13 cellular contexts compared by ENCODE assay signal in the genomic region with DNA sequence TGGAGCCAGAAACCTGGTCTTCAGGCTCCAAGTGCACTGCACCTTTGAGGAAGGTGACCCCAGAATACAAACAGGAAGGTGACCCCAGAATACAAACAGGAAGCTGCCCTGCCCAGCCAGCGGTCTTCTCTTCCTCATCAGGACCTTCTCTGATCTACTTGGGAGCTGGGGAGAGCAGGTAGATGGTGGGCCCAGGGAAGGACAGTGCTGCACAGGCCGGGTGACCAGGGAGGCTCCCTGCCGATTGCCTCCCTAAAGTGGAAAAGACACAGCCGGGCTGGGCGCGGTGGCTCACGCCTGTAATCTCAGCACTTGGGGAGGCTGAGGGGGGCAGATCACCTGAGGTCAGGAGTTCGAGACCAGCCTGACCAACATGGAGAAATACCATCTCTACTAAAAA.
DNase-seq lines count a peak whose midpoint lies in the region; ATAC-seq and TF ChIP-seq lines count a peak whose summit lies in the region.
"Had no signal": no experiment of that assay in that cellular context is flagged by ENCODE, and none has a peak within 500 bp of the region (broad histone marks: within the 10 kb centered on the region; RNA-seq: fewer than 3 reads in every experiment).

No MANE protein-coding gene starts in this region.

- H3K4me3 ChIP-seq in right atrium auricular region (no peak overlapping the region), lower lobe of right lung (no peak overlapping the region), spleen (no peak overlapping the region), SJCRH30 (no peak overlapping the region), mesendoderm (ENCODE audit: low read length) (no peak overlapping the region)
- H3K4me3 ChIP-seq: BLaER1 treated with 17β-estradiol and CSF1 and Interleukin-3, amounts not matched to agents 10 nM and 100 nM; GM23338 had no signal

- H3K18ac ChIP-seq in mesendoderm (ENCODE audit: low read length) = no peak overlapping the region

- no peaks in the 10 kb centered on the region for H3K36me3 ChIP-seq in right atrium auricular region
- H3K36me3 ChIP-seq in lower lobe of right lung = no peaks in the 10 kb centered on the region
- no peaks in the 10 kb centered on the region for H3K36me3 ChIP-seq in spleen
- no peaks in the 10 kb centered on the region for H3K36me3 ChIP-seq in SJCRH30
- H3K36me3 ChIP-seq in mesendoderm (ENCODE audit: control insufficient read depth, insufficient read depth, low read length) = no peaks in the 10 kb centered on the region
- H3K36me3 ChIP-seq: BLaER1 treated with 17β-estradiol and CSF1 and Interleukin-3, amounts not matched to agents 10 nM and 100 nM had no signal

- no peak for TF ChIP-seq POLR2A in spleen (IDR thresholded peaks at IDR 0.05)

- H3K9ac ChIP-seq in mesendoderm (ENCODE audit: low read length) = no peak overlapping the region
- H3K9ac ChIP-seq: BLaER1 treated with 17β-estradiol and CSF1 and Interleukin-3, amounts not matched to agents 10 nM and 100 nM had no signal

- H2BK120ac ChIP-seq in mesendoderm (ENCODE audit: low read depth, low read length) = no peak overlapping the region

- H4K5ac ChIP-seq in mesendoderm (ENCODE audit: low read length) = no peak overlapping the region

- no peak overlapping the region for H3K4ac ChIP-seq in mesendoderm (ENCODE audit: low read depth, low read length)

- H3K79me1 ChIP-seq in mesendoderm (ENCODE audit: low read length) = no peaks in the 10 kb centered on the region

- no peak overlapping the region for H3K23ac ChIP-seq in mesendoderm (ENCODE audit: low read length)

- intact Hi-C loops in cardiac septum (cut with DNase I) (no loop called here), lower lobe of right lung (cut with DNase I) (no loop called here), spleen (cut with DNase I; ENCODE audit: low total_unique reads) (no loop called here)

- no peak overlapping the region for H3K4me2 ChIP-seq in mesendoderm (ENCODE audit: low read length)
- H3K4me2 ChIP-seq: GM23338 had no signal

- H3K27me3 ChIP-seq in right atrium auricular region (no peaks in the 10 kb centered on the region), lower lobe of right lung (ENCODE audit: low read depth) (no peaks in the 10 kb centered on the region), spleen (replicated peaks in 1 of 7) (no peaks in the 10 kb centered on the region), SJCRH30 (no peaks in the 10 kb centered on the region), mesendoderm (ENCODE audit: insufficient read depth, low read length, poor library complexity) (no peaks in the 10 kb centered on the region)
- H3K27me3 ChIP-seq: BLaER1 treated with 17β-estradiol and CSF1 and Interleukin-3, amounts not matched to agents 10 nM and 100 nM had no signal

- H2BK15ac ChIP-seq in mesendoderm (replicated peaks; ENCODE audit: low read depth) = no peak overlapping the region

- H2BK5ac ChIP-seq in mesendoderm (ENCODE audit: low read length) = no peak overlapping the region

- no peak overlapping the region for H2AK5ac ChIP-seq in mesendoderm (ENCODE audit: low read length)

- no peak for ATAC-seq in lower lobe of right lung
- ATAC-seq: CD8-positive, alpha-beta T cell; GM23338 had no signal

- TF ChIP-seq CTCF in right atrium auricular region (IDR thresholded peaks at IDR 0.05) (no peak), lower lobe of right lung (IDR thresholded peaks at IDR 0.05) (no peak), spleen (IDR thresholded peaks at IDR 0.05 in 8 of 11, conservative IDR thresholded peaks at IDR 0.05 in 3 of 11) (no peak)

- H3K79me2 ChIP-seq in mesendoderm (ENCODE audit: control insufficient read depth, insufficient read depth, low read length) = no peaks in the 10 kb centered on the region

- H3K27ac ChIP-seq in right atrium auricular region = no peak overlapping the region
- no peak overlapping the region for H3K27ac ChIP-seq in lower lobe of right lung
- no peak overlapping the region for H3K27ac ChIP-seq in spleen
- H3K27ac ChIP-seq in SJCRH30 = no peak overlapping the region
- no peak overlapping the region for H3K27ac ChIP-seq in mesendoderm (ENCODE audit: low read depth, low read length)
- H3K27ac ChIP-seq: BLaER1 treated with 17β-estradiol and CSF1 and Interleukin-3, amounts not matched to agents 10 nM and 100 nM had no signal

- H3K56ac ChIP-seq in mesendoderm (ENCODE audit: low read length) = no peak overlapping the region

- H3K4me1 ChIP-seq in right atrium auricular region = peaks cover 0 to 6% of the 10 kb centered on the region in 2 donors
- H3K4me1 ChIP-seq in lower lobe of right lung = no peaks in the 10 kb centered on the region
- H3K4me1 ChIP-seq in spleen = peaks cover 2 to 33% (median 10%) of the 10 kb centered on the region in 6 donors
- H3K4me1 ChIP-seq in SJCRH30 = no peaks in the 10 kb centered on the region
- no peaks in the 10 kb centered on the region for H3K4me1 ChIP-seq in mesendoderm (ENCODE audit: control insufficient read depth, low read depth, low read length)

- no peak overlapping the region for H4K8ac ChIP-seq in mesendoderm (ENCODE audit: low read depth, low read length)

- DNase-seq in cardiac septum (ENCODE audit: low spot score) (peak; percentile 69), right atrium auricular region (ENCODE audit: low spot score) (no peak), lower lobe of right lung (peak; percentile 26), spleen (peak; percentile 41), SJCRH30 (no peak), mesendoderm (no peak)
- DNase-seq: Calu3; CD8-positive, alpha-beta T cell; DMS79 treated with DMSO at 0.1 percent for 48 hours; GF-D8; HCEC 1CT had no signal

- 77 to 95% (median 85%) methylated on average over 7 to 8 of the region's 8 CpGs for WGBS in spleen, 5 donors
- no CpG with 5 or more reads among the region's 8 CpGs for WGBS in mesendoderm (ENCODE audit: extremely low coverage, insufficient coverage, low lambda C conversion rate)

- no peaks in the 10 kb centered on the region for H3K9me3 ChIP-seq in right atrium auricular region
- no peaks in the 10 kb centered on the region for H3K9me3 ChIP-seq in lower lobe of right lung
- peaks cover 0 to 2% (median 0%) of the 10 kb centered on the region in 8 donors for H3K9me3 ChIP-seq in spleen
- H3K9me3 ChIP-seq in SJCRH30 (replicated peaks) = no peaks in the 10 kb centered on the region

Comparison
In these comparisons a context has a peak if more than half of its experiments do, and no peak if none do; other contexts are left out.
1. DNase-seq: peak in cardiac septum (single experiment), lower lobe of right lung (single experiment) and spleen (single experiment); none in right atrium auricular region (single experiment), SJCRH30 (0 of 2) and mesendoderm (single experiment).